ENCODE assay signal across 14 cellular contexts in genomic region chr3:29827756-29828155, GRCh38.
"Had no signal": no experiment of that assay in that cellular context is flagged by ENCODE, and none has a peak within 500 bp of the region (broad histone marks: within the 10 kb centered on the region; RNA-seq: fewer than 3 reads in every experiment).

No MANE protein-coding gene starts in this region.

- H3K27ac ChIP-seq: breast epithelium, heart left ventricle had no signal

- H3K4me1 Mint-ChIP-seq: activated CD4-positive, alpha-beta T cell treated with anti-CD3 and anti-CD28 coated beads, Interleukin-2, amount 10 ng/mL, durations not matched to agents 24 days and 14 days; activated naive CD8-positive, alpha-beta T cell treated with anti-CD3 and anti-CD28 coated beads for 36 hours; naive thymus-derived CD4-positive, alpha-beta T cell; stimulated activated effector memory CD8-positive, alpha-beta T cell treated with anti-CD3 and anti-CD28 coated beads, Interleukin-12 subunit alpha, Interleukin-12 subunit beta, amount 100 ng/mL, for 72 hours had no signal

- ATAC-seq: heart left ventricle; left lobe of liver; mucosa of descending colon; naive thymus-derived CD4-positive, alpha-beta T cell; stimulated activated effector memory CD8-positive, alpha-beta T cell treated with anti-CD3 and anti-CD28 coated beads, Interleukin-12 subunit alpha, Interleukin-12 subunit beta, amount 100 ng/mL, for 72 hours had no signal

- DNase-seq: activated CD4-positive, alpha-beta T cell treated with anti-CD3 and anti-CD28 coated beads, Interleukin-2, amount 10 ng/mL, durations not matched to agents 24 days and 14 days; activated CD4-positive, CD25-positive, alpha-beta regulatory T cell; activated CD8-positive, alpha-beta memory T cell treated with anti-CD3 and anti-CD28 coated beads, Interleukin-2, amount 50 U/mL, for 48 hours; activated naive CD8-positive, alpha-beta T cell treated with anti-CD3 and anti-CD28 coated beads for 36 hours; erythroblast; heart left ventricle; mucosa of descending colon; naive thymus-derived CD4-positive, alpha-beta T cell; retina; SW 1271 had no signal

- H3K4me3 Mint-ChIP-seq: activated CD4-positive, alpha-beta T cell treated with anti-CD3 and anti-CD28 coated beads, Interleukin-2, amount 10 ng/mL, durations not matched to agents 24 days and 14 days; activated naive CD8-positive, alpha-beta T cell treated with anti-CD3 and anti-CD28 coated beads for 36 hours; naive thymus-derived CD4-positive, alpha-beta T cell; stimulated activated effector memory CD8-positive, alpha-beta T cell treated with anti-CD3 and anti-CD28 coated beads, Interleukin-12 subunit alpha, Interleukin-12 subunit beta, amount 100 ng/mL, for 72 hours; T-helper 2 cell treated with Interferon-gamma antibody and Interleukin-4, amounts not matched to agents 5 μg/mL and 100 μg/mL, for 36 hours had no signal

- H3K27ac Mint-ChIP-seq: activated CD4-positive, alpha-beta T cell treated with anti-CD3 and anti-CD28 coated beads, Interleukin-2, amount 10 ng/mL, durations not matched to agents 24 days and 14 days; activated naive CD8-positive, alpha-beta T cell treated with anti-CD3 and anti-CD28 coated beads for 36 hours; naive thymus-derived CD4-positive, alpha-beta T cell; stimulated activated effector memory CD8-positive, alpha-beta T cell treated with anti-CD3 and anti-CD28 coated beads, Interleukin-12 subunit alpha, Interleukin-12 subunit beta, amount 100 ng/mL, for 72 hours; T-helper 2 cell treated with Interferon-gamma antibody and Interleukin-4, amounts not matched to agents 5 μg/mL and 100 μg/mL, for 36 hours had no signal

- H3K27me3 Mint-ChIP-seq: activated CD4-positive, alpha-beta T cell treated with anti-CD3 and anti-CD28 coated beads, Interleukin-2, amount 10 ng/mL, durations not matched to agents 24 days and 14 days had no signal

- H3K9me3 Mint-ChIP-seq: activated CD4-positive, alpha-beta T cell treated with anti-CD3 and anti-CD28 coated beads, Interleukin-2, amount 10 ng/mL, durations not matched to agents 24 days and 14 days; T-helper 2 cell treated with Interferon-gamma antibody and Interleukin-4, amounts not matched to agents 5 μg/mL and 100 μg/mL, for 36 hours had no signal

- H3K36me3 Mint-ChIP-seq: activated naive CD8-positive, alpha-beta T cell treated with anti-CD3 and anti-CD28 coated beads for 36 hours; naive thymus-derived CD4-positive, alpha-beta T cell; stimulated activated effector memory CD8-positive, alpha-beta T cell treated with anti-CD3 and anti-CD28 coated beads, Interleukin-12 subunit alpha, Interleukin-12 subunit beta, amount 100 ng/mL, for 72 hours had no signal

- H3K36me3 ChIP-seq: breast epithelium had no signal

- H3K9me3 ChIP-seq: breast epithelium, mucosa of descending colon had no signal

- H3K4me3 ChIP-seq: breast epithelium, heart left ventricle, mucosa of descending colon had no signal

- H3K4me1 ChIP-seq: breast epithelium had no signal
